In the genomic region with DNA sequence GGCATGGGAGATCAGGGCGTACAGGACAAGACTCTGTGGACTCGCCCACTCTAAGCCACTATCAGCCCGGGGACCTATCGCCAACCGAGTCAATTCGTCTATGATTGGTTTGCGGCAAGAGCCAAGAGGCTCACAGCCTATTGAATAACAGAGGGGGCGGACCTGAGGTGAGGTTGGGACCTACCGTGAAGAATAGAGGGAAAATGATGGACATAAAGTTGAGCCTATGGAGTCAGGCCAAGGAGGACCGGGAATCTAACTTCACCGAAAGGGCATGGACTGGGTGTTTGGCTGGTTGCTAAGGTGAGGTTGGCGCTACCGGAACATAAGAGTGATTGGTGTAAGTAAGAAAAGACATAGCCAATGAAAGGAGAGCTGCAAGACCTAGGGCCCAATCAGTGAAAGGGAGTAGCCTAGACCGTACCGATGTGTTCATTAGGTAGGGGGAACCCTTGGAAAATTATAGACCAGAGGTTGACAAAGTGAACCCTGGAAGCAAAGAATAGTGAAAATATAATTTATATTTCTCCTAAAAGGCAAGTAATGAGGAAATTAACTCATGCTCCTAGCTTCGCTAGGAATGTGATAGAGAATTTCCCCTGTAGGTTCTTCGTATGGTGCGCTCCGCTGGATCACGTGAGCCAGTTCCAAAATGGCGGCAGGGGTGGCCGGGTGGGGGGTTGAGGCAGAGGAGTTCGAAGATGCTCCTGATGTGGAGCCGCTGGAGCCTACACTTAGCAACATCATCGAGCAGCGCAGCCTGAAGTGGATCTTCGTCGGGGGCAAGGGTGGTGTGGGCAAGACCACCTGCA, we compare ENCODE assay signal across 8 cellular contexts.
DNase-seq lines count a peak whose midpoint lies in the region; ATAC-seq and TF ChIP-seq lines count a peak whose summit lies in the region.

Gene GET3, plus strand, starts transcription at position 644 of the 812 bp plus-strand sequence. Its CDS starts 9 bp downstream, at position 653.

- ATAC-seq in HG03196 (IDR thresholded peaks at IDR 0.05; ENCODE audit: unreplicated experiment) = peak; percentile 70

- in situ Hi-C loops in GM18951 (cut with MboI; ENCODE audit: low sequenced_read_pairs, unreplicated experiment) = no loop called here

- DNase-seq in AG08396 (ENCODE audit: low spot score) = peak; percentile 97
- DNase-seq in NCI-H345 (lab: John Stamatoyannopoulos, UW) = peak; percentile 92
- peak; percentile 66 for DNase-seq in activated CD4-positive, CD25-positive, alpha-beta regulatory T cell treated with anti-CD3 and anti-CD28 coated beads, Interleukin-2, amount 50 U/mL, for 16 hours (ENCODE audit: low read depth, low spot score)
- peak; percentile 97 to 98 for DNase-seq in cerebellar nuclear complex (lab: John Stamatoyannopoulos, UW)
- DNase-seq in islet precursor cell = peak; percentile 99
- DNase-seq in stimulated activated CD4-positive, alpha-beta T cell treated with anti-CD3 and anti-CD28 coated beads, Interleukin-12 subunit alpha, Interleukin-12 subunit beta, amount 100 ng/mL, for 48 hours (ENCODE audit: low read depth in 2 of 3, low spot score in 1 of 3) = peak; percentile 70 to 74 (median 72)

- peak; percentile 84 for TF ChIP-seq POLR2A in GM18951 (IDR thresholded peaks at IDR 0.05; ENCODE audit: extremely low read depth, insufficient read depth, insufficient read length)

Comparison
In these comparisons a context has a peak if more than half of its experiments do, and no peak if none do; other contexts are left out.
1. Peak in every context shown above with its lines: DNase-seq and ATAC-seq.